Comparison of ENCODE assay signal across 1 cellular context in the genomic region with DNA sequence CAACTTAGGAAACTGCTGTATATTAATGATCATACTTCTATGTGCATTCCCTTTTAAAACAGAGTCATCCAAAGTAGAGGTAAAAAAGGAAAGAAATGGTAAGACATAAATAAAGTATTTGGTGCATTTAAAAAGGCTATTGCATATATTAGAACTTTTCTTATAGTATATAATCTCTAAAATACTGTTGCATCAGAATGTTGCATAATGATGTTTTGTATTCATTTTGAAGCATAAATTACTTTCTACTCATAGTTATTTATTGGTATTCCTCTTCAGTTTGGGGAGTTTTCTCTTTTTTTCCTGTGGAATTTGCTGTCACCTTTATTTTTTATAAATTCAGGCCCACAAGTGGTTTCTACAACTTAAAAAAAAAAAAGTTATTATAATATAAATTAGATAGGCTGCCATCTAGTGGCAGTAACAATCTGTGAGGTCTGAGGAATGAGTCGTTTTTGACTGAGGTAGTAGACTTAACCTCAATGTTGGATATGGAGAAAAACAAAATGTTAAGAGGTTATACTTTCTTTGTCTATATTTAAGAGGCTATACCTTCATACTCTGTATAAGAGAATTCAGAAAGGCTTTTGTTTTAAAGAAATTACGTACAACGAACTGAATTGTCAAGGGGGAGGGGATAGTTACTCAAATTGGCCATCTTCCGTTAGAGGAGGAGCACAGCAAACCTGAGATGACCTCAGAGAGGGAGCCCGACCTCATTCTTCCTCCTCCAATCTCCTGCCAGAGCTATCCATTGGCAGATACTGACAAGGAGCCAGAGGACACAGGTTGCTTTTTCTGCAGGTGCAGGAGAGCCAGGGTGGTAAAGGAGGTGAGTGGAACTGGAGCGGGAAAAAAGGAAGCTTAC.
A peak's percentile ranks its signal among the peaks of the same experiment; 100 is the strongest.
TF ChIP-seq lines count a peak whose summit lies in the region.

No MANE protein-coding gene starts in this region.

TF ChIP-seq in HepG2, 621 proteins besides CTCF, POLR2A, EP300 and RAD21 (continued from another document):
- peak; percentile 75 for TF ChIP-seq ARID3A (IDR thresholded peaks at IDR 0.05; ENCODE audit: low read depth, low read length)
- TF ChIP-seq GATAD2A (CRISPR knock-in tag; IDR thresholded peaks at IDR 0.05), result 0 out of 2 replicates have a peak, but pooled peaks have one; percentile 21
- TF ChIP-seq CEBPB (IDR thresholded peaks at IDR 0.05; ENCODE audit: borderline replicate concordance, low read depth, low read length), result peak; percentile 61
- no peak for TF ChIP-seq TIGD3 (CRISPR knock-in tag; IDR thresholded peaks at IDR 0.05; ENCODE audit: borderline replicate concordance)
- TF ChIP-seq SP4 (CRISPR knock-in tag; IDR thresholded peaks at IDR 0.05), result no peak
- TF ChIP-seq MIXL1 (CRISPR knock-in tag; IDR thresholded peaks at IDR 0.05), result 0 out of 2 replicates have a peak, but pooled peaks have one; percentile 20
- TF ChIP-seq ZNF362 (CRISPR knock-in tag; IDR thresholded peaks at IDR 0.05; ENCODE audit: borderline replicate concordance), result peak; percentile 60; the same call in 1 of the 2 replicates
- peak in 1 of 2 experiments; percentile 71; a peak in 2 of 4 replicates for TF ChIP-seq ATF4 (CRISPR knock-in tag; IDR thresholded peaks at IDR 0.05)
- TF ChIP-seq SMC3 (IDR thresholded peaks at IDR 0.05; ENCODE audit: low read length), result peak; percentile 50; the same call in 1 of the 2 replicates
- no peak for TF ChIP-seq JUND (CRISPR knock-in tag; IDR thresholded peaks at IDR 0.05)
